24 cellular contexts compared by ENCODE assay signal in the genomic region with DNA sequence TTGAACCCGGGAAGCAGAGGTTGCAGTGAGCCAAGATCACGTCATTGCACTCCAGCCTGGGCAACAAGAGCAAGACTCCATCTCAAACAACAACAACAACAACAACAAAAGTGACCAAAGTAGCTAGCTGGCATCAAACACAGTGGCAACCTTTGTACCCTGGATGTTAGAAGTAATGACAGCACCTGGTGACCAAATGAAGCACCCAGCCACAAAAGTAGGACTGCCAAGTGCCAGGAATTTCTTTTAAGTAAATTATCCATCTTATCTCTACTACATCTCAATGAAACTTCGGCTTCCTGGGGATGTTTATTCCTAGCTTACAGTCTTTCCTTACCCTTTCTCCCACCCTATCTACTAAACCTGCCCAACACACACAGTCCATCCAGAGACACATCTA.
"Had no signal": no experiment of that assay in that cellular context is flagged by ENCODE, and none has a peak within 500 bp of the region (broad histone marks: within the 10 kb centered on the region; RNA-seq: fewer than 3 reads in every experiment).

No MANE protein-coding gene starts in this region.

- H3K9me3 Mint-ChIP-seq: activated CD4-positive, alpha-beta memory T cell treated with anti-CD3 and anti-CD28 coated beads, Interleukin-2, amount 10 ng/mL, durations not matched to agents 7 days and 5 days; activated CD4-positive, alpha-beta T cell treated with anti-CD3 and anti-CD28 coated beads, Interleukin-2, amount 10 ng/mL, durations not matched to agents 24 days and 14 days; dendritic cell treated with granulocyte-macrophage colony-stimulating factor and Interleukin-4, amounts not matched to agents 40 ng/mL and 50 ng/mL, for 4 days had no signal

- H3K36me3 ChIP-seq: ovary, prostate gland, tibial artery had no signal

- H3K4me3 ChIP-seq: hepatocyte, ovary, prostate gland, tibial artery had no signal

- H3K27me3 ChIP-seq: hepatocyte, ovary, tibial artery had no signal

- ATAC-seq: activated CD4-positive, CD25-positive, alpha-beta regulatory T cell treated with anti-CD3 and anti-CD28 coated beads, Interleukin-2, amount 50 U/mL, for 24 hours; activated CD8-positive, alpha-beta memory T cell treated with anti-CD3 and anti-CD28 coated beads, Interleukin-2, amount 10 ng/mL, durations not matched to agents 7 days and 5 days; esophagus mucosa; T-helper 17 cell had no signal

- DNase-seq: activated CD4-positive, alpha-beta memory T cell treated with anti-CD3 and anti-CD28 coated beads, Interleukin-2, amount 10 ng/mL, durations not matched to agents 7 days and 5 days; activated CD4-positive, alpha-beta T cell treated with anti-CD3 and anti-CD28 coated beads, Interleukin-2, amount 10 ng/mL, durations not matched to agents 24 days and 14 days; activated CD8-positive, alpha-beta memory T cell treated with anti-CD3 and anti-CD28 coated beads, Interleukin-2, amount 10 ng/mL, durations not matched to agents 7 days and 5 days; activated effector memory CD4-positive, alpha-beta T cell treated with anti-CD3 and anti-CD28 coated beads, Interleukin-2, amount 50 U/mL, for 16 hours; activated naive CD4-positive, alpha-beta T cell treated with anti-CD3 and anti-CD28 coated beads, Interleukin-2, amount 50 U/mL, for 16 hours; activated T-cell treated with anti-CD3 and anti-CD28 coated beads for 4 hours; aorta; caudate nucleus; effector CD4-positive, alpha-beta T cell; foreskin melanocyte; kidney glomerular epithelial cell; ovary; stimulated activated CD4-positive, alpha-beta T cell treated with anti-CD3 and anti-CD28 coated beads, Interleukin-4, amount 100 ng/mL, for 24 hours; stimulated activated naive CD4-positive, alpha-beta T cell treated with Interleukin-2 at 50 U/mL for 16 hours; substantia nigra; SW 1271; T-helper 17 cell; tibial artery had no signal

- H3K27ac ChIP-seq: hepatocyte, ovary, prostate gland, tibial artery had no signal

- H3K9me3 ChIP-seq: ovary, prostate gland, tibial artery had no signal

- H3K4me3 Mint-ChIP-seq: activated CD4-positive, alpha-beta memory T cell treated with anti-CD3 and anti-CD28 coated beads, Interleukin-2, amount 10 ng/mL, durations not matched to agents 7 days and 5 days; activated CD4-positive, alpha-beta T cell treated with anti-CD3 and anti-CD28 coated beads, Interleukin-2, amount 10 ng/mL, durations not matched to agents 24 days and 14 days; activated CD8-positive, alpha-beta memory T cell treated with anti-CD3 and anti-CD28 coated beads, Interleukin-2, amount 10 ng/mL, durations not matched to agents 7 days and 5 days; brain; dendritic cell treated with granulocyte-macrophage colony-stimulating factor and Interleukin-4, amounts not matched to agents 40 ng/mL and 50 ng/mL, for 4 days; T-helper 17 cell had no signal

- H3K4me2 ChIP-seq: hepatocyte had no signal

- H2AFZ ChIP-seq: hepatocyte had no signal

- H3K4me1 ChIP-seq: prostate gland had no signal

- H3K27me3 Mint-ChIP-seq: activated CD4-positive, alpha-beta memory T cell treated with anti-CD3 and anti-CD28 coated beads, Interleukin-2, amount 10 ng/mL, durations not matched to agents 7 days and 5 days; activated CD4-positive, alpha-beta T cell treated with anti-CD3 and anti-CD28 coated beads, Interleukin-2, amount 10 ng/mL, durations not matched to agents 24 days and 14 days; activated CD8-positive, alpha-beta memory T cell treated with anti-CD3 and anti-CD28 coated beads, Interleukin-2, amount 10 ng/mL, durations not matched to agents 7 days and 5 days; brain; dendritic cell treated with granulocyte-macrophage colony-stimulating factor and Interleukin-4, amounts not matched to agents 40 ng/mL and 50 ng/mL, for 4 days; T-helper 17 cell had no signal

- H3K27ac Mint-ChIP-seq: activated CD4-positive, alpha-beta memory T cell treated with anti-CD3 and anti-CD28 coated beads, Interleukin-2, amount 10 ng/mL, durations not matched to agents 7 days and 5 days; activated CD4-positive, alpha-beta T cell treated with anti-CD3 and anti-CD28 coated beads, Interleukin-2, amount 10 ng/mL, durations not matched to agents 24 days and 14 days; activated CD8-positive, alpha-beta memory T cell treated with anti-CD3 and anti-CD28 coated beads, Interleukin-2, amount 10 ng/mL, durations not matched to agents 7 days and 5 days; dendritic cell treated with granulocyte-macrophage colony-stimulating factor and Interleukin-4, amounts not matched to agents 40 ng/mL and 50 ng/mL, for 4 days; T-helper 17 cell had no signal
